ENCODE assay signal across 1 cellular context in genomic region chr10:77774940-77775391, GRCh38.
TF ChIP-seq lines count a peak whose summit lies in the region.

No MANE protein-coding gene starts in this region.

TF ChIP-seq in H1, 55 proteins besides CTCF, POLR2A, EP300 and RAD21 (continued from another document):
- TF ChIP-seq CBX8 (IDR thresholded peaks at IDR 0.05; ENCODE audit: borderline replicate concordance, low read depth, low read length) (no peak), CHD1 (IDR thresholded peaks at IDR 0.05; ENCODE audit: low read depth, low read length) (no peak), SRF (IDR thresholded peaks at IDR 0.05; ENCODE audit: low read depth, low read length) (no peak)
- TF ChIP-seq, protein P1, sequence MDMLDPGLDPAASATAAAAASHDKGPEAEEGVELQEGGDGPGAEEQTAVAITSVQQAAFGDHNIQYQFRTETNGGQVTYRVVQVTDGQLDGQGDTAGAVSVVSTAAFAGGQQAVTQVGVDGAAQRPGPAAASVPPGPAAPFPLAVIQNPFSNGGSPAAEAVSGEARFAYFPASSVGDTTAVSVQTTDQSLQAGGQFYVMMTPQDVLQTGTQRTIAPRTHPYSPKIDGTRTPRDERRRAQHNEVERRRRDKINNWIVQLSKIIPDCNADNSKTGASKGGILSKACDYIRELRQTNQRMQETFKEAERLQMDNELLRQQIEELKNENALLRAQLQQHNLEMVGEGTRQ (IDR thresholded peaks at IDR 0.05; ENCODE audit: low read length): no peak
